ENCODE assay signal across 16 cellular contexts in the genomic region with DNA sequence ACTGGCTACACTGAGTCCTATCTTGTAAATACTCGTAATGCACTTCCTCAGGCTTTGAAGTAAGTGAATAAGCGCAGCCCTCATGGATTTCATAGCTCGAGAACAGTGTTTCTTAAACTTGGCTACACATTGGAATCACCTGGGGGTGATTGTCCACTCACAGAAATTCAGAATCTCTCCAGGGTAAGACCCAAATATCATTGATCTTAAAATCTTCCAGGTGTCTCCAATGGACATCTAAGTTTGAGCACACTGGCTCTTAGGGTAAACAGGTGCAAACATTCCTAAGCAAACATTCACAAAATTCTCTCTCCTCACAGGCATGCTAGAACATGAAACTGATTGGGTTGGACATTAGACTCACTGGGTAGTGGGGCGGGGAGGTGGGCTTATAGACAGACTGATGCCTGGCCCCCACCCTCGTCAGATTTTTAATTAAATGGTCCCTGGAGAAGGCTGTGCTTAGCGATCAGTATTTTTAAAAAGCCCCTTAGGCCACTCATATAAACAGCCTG.
DNase-seq lines count a peak whose midpoint lies in the region; FAIRE-seq and TF ChIP-seq lines count a peak whose summit lies in the region.
"Had no signal": no experiment of that assay in that cellular context is flagged by ENCODE, and none has a peak within 500 bp of the region (broad histone marks: within the 10 kb centered on the region; RNA-seq: fewer than 3 reads in every experiment).

No MANE protein-coding gene starts in this region.

- H3K4me1 ChIP-seq in PC-9 (replicated peaks; ENCODE audit: insufficient read depth): peaks cover 33% of the 10 kb centered on the region
- H3K4me1 ChIP-seq in astrocyte (ENCODE audit: insufficient read depth, low read length): peaks cover 11% of the 10 kb centered on the region
- H3K4me1 ChIP-seq in esophagus muscularis mucosa: peaks cover 11 to 44% (median 32%) of the 10 kb centered on the region in 4 donors
- H3K4me1 ChIP-seq in prostate gland (replicated peaks): peaks cover 19% of the 10 kb centered on the region
- peaks cover 3% of the 10 kb centered on the region for H3K4me1 ChIP-seq in ovary (ENCODE audit: insufficient read depth)

- H3F3A ChIP-seq in PC-9 (ENCODE audit: insufficient read depth, low read depth): peaks cover 23% of the 10 kb centered on the region

- H3K4me2 ChIP-seq in PC-9 (no peak overlapping the region), astrocyte (ENCODE audit: low read length) (no peak overlapping the region)

- H3K9me3 Mint-ChIP-seq in astrocyte (ENCODE audit: unreplicated experiment): no peaks in the 10 kb centered on the region
- H3K9me3 Mint-ChIP-seq in activated CD4-positive, alpha-beta memory T cell treated with anti-CD3 and anti-CD28 coated beads, Interleukin-2, amount 10 ng/mL, durations not matched to agents 7 days and 5 days: no peaks in the 10 kb centered on the region

- H3K36me3 ChIP-seq in PC-9 (ENCODE audit: low read depth) (no peaks in the 10 kb centered on the region), astrocyte (ENCODE audit: insufficient read depth, low read length) (no peaks in the 10 kb centered on the region), esophagus muscularis mucosa (no peaks in the 10 kb centered on the region), prostate gland (no peaks in the 10 kb centered on the region), ovary (no peaks in the 10 kb centered on the region)

- no TSS peak for BruUV-seq in PC-9 (replicated peaks; lab: Mats Ljungman, UMichigan)

- peaks cover 23% of the 10 kb centered on the region for H3K4me1 Mint-ChIP-seq in astrocyte (ENCODE audit: low read depth, unreplicated experiment)
- H3K4me1 Mint-ChIP-seq in activated CD4-positive, alpha-beta memory T cell treated with anti-CD3 and anti-CD28 coated beads, Interleukin-2, amount 10 ng/mL, durations not matched to agents 7 days and 5 days: no peaks in the 10 kb centered on the region

- FAIRE-seq in astrocyte (lab: Jason Lieb, UNC): no peak
- FAIRE-seq: GM12878, GM18507, H54 had no signal

- POLR2A ChIA-PET in PC-9 (lab: Charles Lee; ENCODE audit: unreplicated experiment): interaction anchor here (0.7 kb wide), 1 partner anchor 127 kb away, joined by 6 read pairs; no protein-coding TSS in a partner anchor
- POLR2A ChIA-PET in activated CD4-positive, alpha-beta memory T cell treated with anti-CD3 and anti-CD28 coated beads, Interleukin-2, amount 10 ng/mL, durations not matched to agents 7 days and 5 days (lab: Charles Lee): no interaction called here

- H3K4me3 ChIP-seq in PC-9 (no peak overlapping the region), astrocyte (ENCODE audit: insufficient read depth, low read depth, low read length) (no peak overlapping the region), esophagus muscularis mucosa (no peak overlapping the region), prostate gland (no peak overlapping the region), ovary (no peak overlapping the region)
- H3K4me3 ChIP-seq: GM12878, GM23248 had no signal

- H3K36me3 Mint-ChIP-seq in astrocyte (ENCODE audit: low read depth, unreplicated experiment): no peaks in the 10 kb centered on the region
- no peaks in the 10 kb centered on the region for H3K36me3 Mint-ChIP-seq in activated CD4-positive, alpha-beta memory T cell treated with anti-CD3 and anti-CD28 coated beads, Interleukin-2, amount 10 ng/mL, durations not matched to agents 7 days and 5 days (ENCODE audit: low read depth)
- H3K36me3 Mint-ChIP-seq: CD4-positive, alpha-beta memory T cell had no signal

- no peak overlapping the region for H3K9ac ChIP-seq in astrocyte (ENCODE audit: low read length)
- H3K9ac ChIP-seq: GM23248 had no signal

- peak overlapping the region; percentile 36 for H3K27ac Mint-ChIP-seq in astrocyte (ENCODE audit: unreplicated experiment)
- no peak overlapping the region for H3K27ac Mint-ChIP-seq in activated CD4-positive, alpha-beta memory T cell treated with anti-CD3 and anti-CD28 coated beads, Interleukin-2, amount 10 ng/mL, durations not matched to agents 7 days and 5 days
- H3K27ac Mint-ChIP-seq: B cell; CD4-positive, alpha-beta memory T cell had no signal

- no peak overlapping the region for H3K4me3 Mint-ChIP-seq in astrocyte (ENCODE audit: unreplicated experiment)
- no peak overlapping the region for H3K4me3 Mint-ChIP-seq in activated CD4-positive, alpha-beta memory T cell treated with anti-CD3 and anti-CD28 coated beads, Interleukin-2, amount 10 ng/mL, durations not matched to agents 7 days and 5 days
- H3K4me3 Mint-ChIP-seq: B cell; CD4-positive, alpha-beta memory T cell had no signal

- TF ChIP-seq POLR2A in esophagus muscularis mucosa (IDR thresholded peaks at IDR 0.05; ENCODE audit: low read depth) (no peak), prostate gland (IDR thresholded peaks at IDR 0.05) (no peak), ovary (IDR thresholded peaks at IDR 0.05) (no peak)

- 0 out of 2 replicates have a peak, but pooled peaks cover 8% of the 10 kb centered on the region for H3K9me3 ChIP-seq in PC-9 (ENCODE audit: insufficient read depth, low read depth)
- no peaks in the 10 kb centered on the region for H3K9me3 ChIP-seq in astrocyte (ENCODE audit: insufficient read depth, low read depth, low read length)
- H3K9me3 ChIP-seq in esophagus muscularis mucosa: no peaks in the 10 kb centered on the region
- no peaks in the 10 kb centered on the region for H3K9me3 ChIP-seq in prostate gland
- no peaks in the 10 kb centered on the region for H3K9me3 ChIP-seq in ovary

- H3K79me2 ChIP-seq in PC-9 (ENCODE audit: low read depth): no peaks in the 10 kb centered on the region
- no peaks in the 10 kb centered on the region for H3K79me2 ChIP-seq in astrocyte (ENCODE audit: insufficient read depth, low read length)

- TF ChIP-seq CTCF in PC-9 (conservative IDR thresholded peaks at IDR 0.05) (no peak), astrocyte (IDR thresholded peaks at IDR 0.05; ENCODE audit: insufficient read depth, low read depth, low read length) (no peak), esophagus muscularis mucosa (IDR thresholded peaks at IDR 0.05) (no peak), prostate gland (IDR thresholded peaks at IDR 0.05) (no peak), ovary (IDR thresholded peaks at IDR 0.05) (no peak)

- H3K27ac ChIP-seq in PC-9 (peak overlapping the region; percentile 85), astrocyte (ENCODE audit: low read depth, low read length) (no peak overlapping the region), esophagus muscularis mucosa (replicated peaks in 1 of 4) (peak overlapping the region in 3 of 4 donors; percentile 74 to 82 (median 82)), prostate gland (peak overlapping the region; percentile 82 to 88), ovary (no peak overlapping the region)
- H3K27ac ChIP-seq: HL-60 had no signal

- WGBS in esophagus muscularis mucosa: 95% methylated on average over 6 of the region's 6 CpGs
- 68% methylated on average over 6 of the region's 6 CpGs for WGBS in prostate gland
- 93 to 99% (median 96%) methylated on average over 6 of the region's 6 CpGs for WGBS in ovary, 3 donors

- intact Hi-C loops in PC-9 (cut with micrococcal nuclease; ENCODE audit: unreplicated experiment) (loop anchor here (5.0 to 10.0 kb wide), 2 partner anchors 140 to 908 kb away; no protein-coding TSS in a partner anchor), esophagus muscularis mucosa (cut with DNase I) (no loop called here), prostate gland (cut with DNase I) (no loop called here), ovary (cut with DNase I) (no loop called here)

- no peak for TF ChIP-seq EP300 in esophagus muscularis mucosa (IDR thresholded peaks at IDR 0.05)
- TF ChIP-seq EP300 in ovary (IDR thresholded peaks at IDR 0.05): no peak

- no peaks in the 10 kb centered on the region for H3K9me2 ChIP-seq in PC-9 (ENCODE audit: insufficient read depth)

- H2AFZ ChIP-seq in PC-9: no peak overlapping the region
- H2AFZ ChIP-seq in astrocyte (ENCODE audit: low read depth, low read length): no peak overlapping the region
- H2AFZ ChIP-seq: GM23248 had no signal

- H3K27me3 ChIP-seq in PC-9 (ENCODE audit: insufficient read depth, low read depth) (no peaks in the 10 kb centered on the region), astrocyte (ENCODE audit: insufficient read depth, low read length) (no peaks in the 10 kb centered on the region), esophagus muscularis mucosa (no peaks in the 10 kb centered on the region), prostate gland (replicated peaks; ENCODE audit: insufficient read depth) (no peaks in the 10 kb centered on the region), ovary (no peaks in the 10 kb centered on the region)

- H4K20me1 ChIP-seq in PC-9 (ENCODE audit: insufficient read depth) (no peaks in the 10 kb centered on the region), astrocyte (ENCODE audit: insufficient read depth, low read length) (no peaks in the 10 kb centered on the region)

- CTCF ChIA-PET in PC-9 (lab: Charles Lee): no interaction called here
- CTCF ChIA-PET in activated CD4-positive, alpha-beta memory T cell treated with anti-CD3 and anti-CD28 coated beads, Interleukin-2, amount 10 ng/mL, durations not matched to agents 7 days and 5 days (lab: Charles Lee): interaction anchor here (0.7 kb wide), 1 partner anchor 720 kb away, joined by 3 read pairs; no protein-coding TSS in a partner anchor

- peaks cover 1% of the 10 kb centered on the region for H3K27me3 Mint-ChIP-seq in astrocyte (ENCODE audit: low read depth, unreplicated experiment)
- H3K27me3 Mint-ChIP-seq in activated CD4-positive, alpha-beta memory T cell treated with anti-CD3 and anti-CD28 coated beads, Interleukin-2, amount 10 ng/mL, durations not matched to agents 7 days and 5 days: no peaks in the 10 kb centered on the region
- H3K27me3 Mint-ChIP-seq: B cell had no signal

- DNase-seq in PC-9: no peak
- DNase-seq in astrocyte (ENCODE audit: low read depth): no peak
- no peak for DNase-seq in esophagus muscularis mucosa (ENCODE audit: extremely low spot score)
- DNase-seq in prostate gland (ENCODE audit: low spot score): no peak
- no peak for DNase-seq in NCI-H2227 treated with DMSO at 0.1 percent for 48 hours (lab: John Stamatoyannopoulos, UW)
- DNase-seq in mucosa of gallbladder (ENCODE audit: low spot score): no peak
- no peak for DNase-seq in activated CD4-positive, alpha-beta memory T cell treated with anti-CD3 and anti-CD28 coated beads, Interleukin-2, amount 10 ng/mL, durations not matched to agents 7 days and 5 days
- no peak for DNase-seq in ovary
- DNase-seq: C1 segment of cervical spinal cord; CD4-positive, alpha-beta memory T cell; GM23248 had no signal

Comparison
In these comparisons a context has a peak if more than half of its experiments do, and no peak if none do; other contexts are left out.
1. H3K27ac ChIP-seq: peak in PC-9 (single experiment), esophagus muscularis mucosa (3 of 4) and prostate gland (2 of 2); none in astrocyte (single experiment) and ovary (0 of 2).